Comparison of ENCODE assay signal across 1 cellular context in genomic region chr11:74593463-74593862, GRCh38.
TF ChIP-seq lines count a peak whose summit lies in the region.

No MANE protein-coding gene starts in this region.

TF ChIP-seq in IMR-90, 13 proteins besides CTCF, POLR2A, EP300 and RAD21 (continued from another document):
- TF ChIP-seq SMC3 (IDR thresholded peaks at IDR 0.05; ENCODE audit: low read depth, low read length) (no peak), MAZ (IDR thresholded peaks at IDR 0.05; ENCODE audit: borderline replicate concordance, low read depth, low read length) (no peak), RFX5 (IDR thresholded peaks at IDR 0.05; ENCODE audit: low read depth, low read length) (no peak), CEBPB (IDR thresholded peaks at IDR 0.05; ENCODE audit: low read depth, low read length) (no peak)
TF ChIP-seq in IMR-90: peak in this region for 0.
